2 cellular contexts compared by ENCODE assay signal in genomic region chr17:72303787-72304733, GRCh38.
A peak's percentile ranks its signal among the peaks of the same experiment; 100 is the strongest.
TF ChIP-seq lines count a peak whose summit lies in the region.

No MANE protein-coding gene starts in this region.

TF ChIP-seq in HepG2, 621 proteins besides CTCF, POLR2A, EP300 and RAD21 (continued from another document and continues in another):
- no peak for TF ChIP-seq ZNF749 (CRISPR knock-in tag; IDR thresholded peaks at IDR 0.05; ENCODE audit: borderline replicate concordance)
- TF ChIP-seq FOXK2 (IDR thresholded peaks at IDR 0.05), result peak; percentile 16; the same call in 1 of the 2 replicates
- peak; percentile 5 for TF ChIP-seq ZNF282 (IDR thresholded peaks at IDR 0.05; ENCODE audit: partially characterized antibody)
- TF ChIP-seq MTF1 (CRISPR knock-in tag; IDR thresholded peaks at IDR 0.05), result no peak
- peak; percentile 100 for TF ChIP-seq MNT (IDR thresholded peaks at IDR 0.05)
- TF ChIP-seq NCOA2 (CRISPR knock-in tag; IDR thresholded peaks at IDR 0.05), result no peak
- TF ChIP-seq ZNF773 (CRISPR knock-in tag; IDR thresholded peaks at IDR 0.05; ENCODE audit: borderline replicate concordance), result no peak
- TF ChIP-seq BRCA1 (CRISPR knock-in tag; IDR thresholded peaks at IDR 0.05), result no peak
- TF ChIP-seq ZNF614 (CRISPR knock-in tag; IDR thresholded peaks at IDR 0.05; ENCODE audit: borderline replicate concordance), result no peak
- TF ChIP-seq TAF1 (CRISPR knock-in tag; IDR thresholded peaks at IDR 0.05), result no peak
- no peak for TF ChIP-seq ZNF629 (CRISPR knock-in tag; conservative IDR thresholded peaks at IDR 0.05)
- no peak for TF ChIP-seq SMARCC2 (IDR thresholded peaks at IDR 0.05)
- TF ChIP-seq, protein P1, sequence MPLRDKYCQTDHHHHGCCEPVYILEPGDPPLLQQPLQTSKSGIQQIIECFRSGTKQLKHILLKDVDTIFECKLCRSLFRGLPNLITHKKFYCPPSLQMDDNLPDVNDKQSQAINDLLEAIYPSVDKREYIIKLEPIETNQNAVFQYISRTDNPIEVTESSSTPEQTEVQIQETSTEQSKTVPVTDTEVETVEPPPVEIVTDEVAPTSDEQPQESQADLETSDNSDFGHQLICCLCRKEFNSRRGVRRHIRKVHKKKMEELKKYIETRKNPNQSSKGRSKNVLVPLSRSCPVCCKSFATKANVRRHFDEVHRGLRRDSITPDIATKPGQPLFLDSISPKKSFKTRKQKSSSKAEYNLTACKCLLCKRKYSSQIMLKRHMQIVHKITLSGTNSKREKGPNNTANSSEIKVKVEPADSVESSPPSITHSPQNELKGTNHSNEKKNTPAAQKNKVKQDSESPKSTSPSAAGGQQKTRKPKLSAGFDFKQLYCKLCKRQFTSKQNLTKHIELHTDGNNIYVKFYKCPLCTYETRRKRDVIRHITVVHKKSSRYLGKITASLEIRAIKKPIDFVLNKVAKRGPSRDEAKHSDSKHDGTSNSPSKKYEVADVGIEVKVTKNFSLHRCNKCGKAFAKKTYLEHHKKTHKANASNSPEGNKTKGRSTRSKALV (CRISPR knock-in tag; IDR thresholded peaks at IDR 0.05), result no peak
- peak; percentile 73; the same call in 1 of the 2 replicates for TF ChIP-seq TRIM22 (IDR thresholded peaks at IDR 0.05)
- TF ChIP-seq MIER2 (CRISPR knock-in tag; IDR thresholded peaks at IDR 0.05), result no peak
- TF ChIP-seq, protein P2, sequence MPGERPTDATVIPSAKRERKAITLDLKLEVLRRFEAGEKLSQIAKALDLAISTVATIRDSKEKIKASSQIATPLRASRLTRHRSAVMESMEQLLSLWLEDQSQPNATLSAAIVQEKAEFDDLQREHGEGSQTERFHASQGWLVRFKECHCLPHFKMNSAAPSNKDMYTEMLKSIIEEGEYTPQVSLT (CRISPR knock-in tag; IDR thresholded peaks at IDR 0.05; ENCODE audit: borderline replicate concordance, low read depth), result no peak
- TF ChIP-seq GMEB2 (CRISPR knock-in tag; IDR thresholded peaks at IDR 0.05; ENCODE audit: low read depth), result no peak
- no peak for TF ChIP-seq FOXJ3 (CRISPR knock-in tag; IDR thresholded peaks at IDR 0.05; ENCODE audit: borderline replicate concordance)
- no peak for TF ChIP-seq ZHX1 (CRISPR knock-in tag; IDR thresholded peaks at IDR 0.05; ENCODE audit: low read depth)
- TF ChIP-seq POLR2AphosphoS2 (IDR thresholded peaks at IDR 0.05; ENCODE audit: low read depth, low read length), result no peak
- TF ChIP-seq TBX3 (IDR thresholded peaks at IDR 0.05; ENCODE audit: borderline replicate concordance), result no peak
- TF ChIP-seq FOXA1 (IDR thresholded peaks at IDR 0.05), result 0 out of 2 replicates have a peak, but pooled peaks have one; percentile 13
- TF ChIP-seq FOXA1 (CRISPR knock-in tag; IDR thresholded peaks at IDR 0.05), result no peak

TF ChIP-seq in GM12878, 131 proteins besides CTCF, POLR2A, EP300 and RAD21 (continued from another document):
- TF ChIP-seq TCF12 (IDR thresholded peaks at IDR 0.05; ENCODE audit: low read depth, low read length), result no peak
- no peak for TF ChIP-seq TCF7 (IDR thresholded peaks at IDR 0.05; ENCODE audit: borderline replicate concordance)
